8 cellular contexts compared by ENCODE assay signal in genomic region chr5:76402880-76403712, GRCh38. TPM values are rescaled to one million over a fixed set of nuclear protein-coding genes. Genes with fewer than 3 reads are reported as not detected.
DNase-seq lines count a peak whose midpoint lies in the region; ATAC-seq and TF ChIP-seq lines count a peak whose summit lies in the region.

IQGAP2 (plus strand) TSS chr5:76403285; CDS start chr5:76403546, 261 bp downstream.

- peak within 1 kb of the TSS; percentile 94 for H3K27ac Mint-ChIP-seq in activated T-helper 2 cell treated with anti-CD3 and anti-CD28 coated beads, Interferon-gamma antibody, Interleukin-2, Interleukin-4, amounts not matched to agents 10 μg/mL and 5 μg/mL and 100 μg/mL, durations not matched to agents 14 hours and 24 hours and 36 hours

- peaks cover 10% of the 10 kb centered on the region for H3K36me3 Mint-ChIP-seq in activated T-helper 2 cell treated with anti-CD3 and anti-CD28 coated beads, Interferon-gamma antibody, Interleukin-2, Interleukin-4, amounts not matched to agents 10 μg/mL and 5 μg/mL and 100 μg/mL, durations not matched to agents 14 hours and 24 hours and 36 hours (ENCODE audit: low read depth)

- ATAC-seq in HG03354 (IDR thresholded peaks at IDR 0.05; ENCODE audit: poor library complexity, severe bottlenecking, unreplicated experiment): peak; percentile 60
- ATAC-seq in gastroesophageal sphincter: peak; percentile 70
- ATAC-seq in thoracic aorta (ENCODE audit: insufficient number of reproducible peaks, low FRiP score, low read depth): peak; percentile 54

- POLR2A ChIA-PET in RWPE1 (lab: Yijun Ruan, JAX; ENCODE audit: low non-redundant PET): no interaction called here

- H2AFZ ChIP-seq in osteoblast (ENCODE audit: low read length): peak within 1 kb of the TSS; percentile 76

- TF ChIP-seq POLR2A in GM19193 (IDR thresholded peaks at IDR 0.05; ENCODE audit: extremely low read depth, insufficient read depth, insufficient read length) (peak; percentile 71), gastroesophageal sphincter (IDR thresholded peaks at IDR 0.05) (peak in 1 of 2 donors; percentile 23)

- peak within 1 kb of the TSS; percentile 95 for H3K4me3 Mint-ChIP-seq in activated T-helper 2 cell treated with anti-CD3 and anti-CD28 coated beads, Interferon-gamma antibody, Interleukin-2, Interleukin-4, amounts not matched to agents 10 μg/mL and 5 μg/mL and 100 μg/mL, durations not matched to agents 14 hours and 24 hours and 36 hours (ENCODE audit: low read depth)

- peak within 1 kb of the TSS; percentile 93 to 100 (median 99) for H3K27ac ChIP-seq in BLaER1 treated with 17β-estradiol and CSF1 and Interleukin-3, amounts not matched to agents 10 nM and 100 nM
- H3K27ac ChIP-seq in RWPE1 (no peak within 1 kb of the TSS), gastroesophageal sphincter (peak within 1 kb of the TSS in 3 of 4 donors; percentile 58 to 86 (median 77)), osteoblast (ENCODE audit: low read depth, low read length) (no peak within 1 kb of the TSS), thoracic aorta (peak within 1 kb of the TSS in 1 of 2 donors; percentile 27)

- H3K9ac ChIP-seq in BLaER1 treated with 17β-estradiol and CSF1 and Interleukin-3, amounts not matched to agents 10 nM and 100 nM: peak within 1 kb of the TSS; percentile 97 to 100 (median 99)

- H3K27me3 Mint-ChIP-seq in activated T-helper 2 cell treated with anti-CD3 and anti-CD28 coated beads, Interferon-gamma antibody, Interleukin-2, Interleukin-4, amounts not matched to agents 10 μg/mL and 5 μg/mL and 100 μg/mL, durations not matched to agents 14 hours and 24 hours and 36 hours (ENCODE audit: low read depth): peaks cover 14% of the 10 kb centered on the region

- intact Hi-C loops in activated T-helper 2 cell treated with anti-CD3 and anti-CD28 coated beads, Interferon-gamma antibody, Interleukin-2, Interleukin-4, amounts not matched to agents 10 μg/mL and 5 μg/mL and 100 μg/mL, durations not matched to agents 14 hours and 24 hours and 36 hours (cut with micrococcal nuclease): loop anchor here (1.0 to 10.0 kb wide), 13 partner anchors 35 to 1066 kb away; partner anchors contain the start of genes AGGF1 and HMGCR

- peak; percentile 96 for TF ChIP-seq CTCF in RWPE1 (conservative IDR thresholded peaks at IDR 0.05; ENCODE audit: low read depth)
- peak in 3 of 4 experiments; percentile 25 to 75 (median 46) for TF ChIP-seq CTCF in gastroesophageal sphincter (IDR thresholded peaks at IDR 0.05)
- TF ChIP-seq CTCF in osteoblast (IDR thresholded peaks at IDR 0.05; ENCODE audit: extremely low read depth, low read depth, low read length): peak; percentile 18
- TF ChIP-seq CTCF in thoracic aorta (IDR thresholded peaks at IDR 0.05): peak; percentile 22

- H3K9me3 Mint-ChIP-seq in activated T-helper 2 cell treated with anti-CD3 and anti-CD28 coated beads, Interferon-gamma antibody, Interleukin-2, Interleukin-4, amounts not matched to agents 10 μg/mL and 5 μg/mL and 100 μg/mL, durations not matched to agents 14 hours and 24 hours and 36 hours: no peaks in the 10 kb centered on the region

- H3K9me3 ChIP-seq in BLaER1 treated with 17β-estradiol and CSF1 and Interleukin-3, amounts not matched to agents 10 nM and 100 nM (replicated peaks in 1 of 11): peaks cover 0 to 5% (median 0%) of the 10 kb centered on the region in 11 experiments; a peak in 2 of 22 replicates
- no peaks in the 10 kb centered on the region for H3K9me3 ChIP-seq in gastroesophageal sphincter
- H3K9me3 ChIP-seq in osteoblast (ENCODE audit: low read depth, low read length): no peaks in the 10 kb centered on the region
- H3K9me3 ChIP-seq in thoracic aorta: no peaks in the 10 kb centered on the region

- H3K79me2 ChIP-seq in osteoblast (ENCODE audit: insufficient read depth, low read length): no peaks in the 10 kb centered on the region

- CTCF ChIA-PET in RWPE1 (lab: Yijun Ruan, JAX): interaction anchor here (0.6 to 1.3 kb wide), 16 partner anchors 9 to 598 kb away, joined by 3 to 5 read pairs (median 4); no protein-coding TSS in a partner anchor

- H4K20me1 ChIP-seq in BLaER1 treated with 17β-estradiol and CSF1 and Interleukin-3, amounts not matched to agents 10 nM and 100 nM: peaks cover 13 to 38% (median 30%) of the 10 kb centered on the region in 11 experiments; a peak in 19 of 22 replicates
- H4K20me1 ChIP-seq in osteoblast (ENCODE audit: insufficient read depth, low read length): no peaks in the 10 kb centered on the region

- DNase-seq in RWPE1 (ENCODE audit: low spot score) (peak; percentile 77), osteoblast (ENCODE audit: insufficient read length, low spot score, missing footprints) (peak; percentile 88), thoracic aorta (ENCODE audit: low spot score) (no peak)
- peak; percentile 80 for DNase-seq in activated T-helper 2 cell treated with anti-CD3 and anti-CD28 coated beads, Interferon-gamma antibody, Interleukin-2, Interleukin-4, amounts not matched to agents 10 μg/mL and 5 μg/mL and 100 μg/mL, durations not matched to agents 14 hours and 24 hours and 36 hours (ENCODE audit: low spot score)

- peaks cover 43% of the 10 kb centered on the region for H3K4me1 Mint-ChIP-seq in activated T-helper 2 cell treated with anti-CD3 and anti-CD28 coated beads, Interferon-gamma antibody, Interleukin-2, Interleukin-4, amounts not matched to agents 10 μg/mL and 5 μg/mL and 100 μg/mL, durations not matched to agents 14 hours and 24 hours and 36 hours (ENCODE audit: low read depth)

- WGBS in gastroesophageal sphincter (ENCODE audit: low coverage in 1 of 2), 2 donors: 0% methylated on average over 9 to 12 of the region's 89 CpGs

- H3K4me1 ChIP-seq in BLaER1 treated with 17β-estradiol and CSF1 and Interleukin-3, amounts not matched to agents 10 nM and 100 nM: peaks cover 51 to 74% (median 61%) of the 10 kb centered on the region in 10 experiments
- H3K4me1 ChIP-seq in gastroesophageal sphincter (peaks cover 0 to 30% (median 4%) of the 10 kb centered on the region in 3 donors), osteoblast (ENCODE audit: insufficient read depth, low read length) (no peaks in the 10 kb centered on the region), thoracic aorta (ENCODE audit: control insufficient read depth in 1 of 2, low read depth in 2 of 2) (peaks cover 0 to 16% of the 10 kb centered on the region in 2 donors)

- no peak for TF ChIP-seq EP300 in gastroesophageal sphincter (IDR thresholded peaks at IDR 0.05)

- H3K4me3 ChIP-seq in BLaER1 treated with 17β-estradiol and CSF1 and Interleukin-3, amounts not matched to agents 10 nM and 100 nM: peak within 1 kb of the TSS; percentile 91 to 97 (median 96)
- peak within 1 kb of the TSS; percentile 40 to 65 for H3K4me3 ChIP-seq in gastroesophageal sphincter
- H3K4me3 ChIP-seq in osteoblast (ENCODE audit: insufficient read depth, low read length): peak within 1 kb of the TSS; percentile 67
- H3K4me3 ChIP-seq in thoracic aorta: peak within 1 kb of the TSS; percentile 79

- H3K4me2 ChIP-seq in BLaER1 treated with 17β-estradiol and CSF1 and Interleukin-3, amounts not matched to agents 10 nM and 100 nM: peak within 1 kb of the TSS; percentile 83 to 98 (median 95)
- peak within 1 kb of the TSS; percentile 82 for H3K4me2 ChIP-seq in osteoblast (ENCODE audit: insufficient read depth, low read length)

- H3K36me3 ChIP-seq in BLaER1 treated with 17β-estradiol and CSF1 and Interleukin-3, amounts not matched to agents 10 nM and 100 nM: peaks cover 0 to 12% (median 5%) of the 10 kb centered on the region in 11 experiments; a peak in 10 of 22 replicates
- H3K36me3 ChIP-seq in gastroesophageal sphincter (no peaks in the 10 kb centered on the region), osteoblast (ENCODE audit: insufficient read depth, low read length) (no peaks in the 10 kb centered on the region), thoracic aorta (no peaks in the 10 kb centered on the region)

- no peaks in the 10 kb centered on the region for H3K27me3 ChIP-seq in BLaER1 treated with 17β-estradiol and CSF1 and Interleukin-3, amounts not matched to agents 10 nM and 100 nM
- H3K27me3 ChIP-seq in gastroesophageal sphincter (peaks cover 46% of the 10 kb centered on the region), osteoblast (ENCODE audit: insufficient read depth, low read length) (peaks cover 28% of the 10 kb centered on the region), thoracic aorta (replicated peaks; ENCODE audit: insufficient read depth) (no peaks in the 10 kb centered on the region)

RNA-seq across cellular contexts. Expression of gene IQGAP2, which starts in this region (rescaled TPM):
- 28.3 and 29.5 TPM in 2 replicates for total RNA-seq in activated T-helper 2 cell treated with anti-CD3 and anti-CD28 coated beads, Interferon-gamma antibody, Interleukin-2, Interleukin-4, amounts not matched to agents 10 μg/mL and 5 μg/mL and 100 μg/mL, durations not matched to agents 14 hours and 24 hours and 36 hours
- total RNA-seq in gastroesophageal sphincter: 10 to 100 TPM; 15.7 to 34.4 (median 25.8) TPM
- 0.29 and 0.36 TPM in 2 replicates for total RNA-seq in osteoblast
- 10 to 100 TPM; 15.3 to 17.6 TPM for total RNA-seq in thoracic aorta

Comparison
In these comparisons a context has a peak if more than half of its experiments do, and no peak if none do; other contexts are left out.
1. RNA of gene IQGAP2 (total RNA-seq): 15.7 to 34.4 TPM in gastroesophageal sphincter, 28.3 to 29.5 TPM in activated T-helper 2 cell treated with anti-CD3 and anti-CD28 coated beads, Interferon-gamma antibody, Interleukin-2, Interleukin-4, amounts not matched to agents 10 μg/mL and 5 μg/mL and 100 μg/mL, durations not matched to agents 14 hours and 24 hours and 36 hours and 15.3 to 17.6 TPM in thoracic aorta; 0.29 to 0.36 TPM in osteoblast; every median in the first group is over 10 times any median in the second.
2. Peak in DNase-seq, H3K4me3 ChIP-seq and H3K4me2 ChIP-seq in osteoblast; RNA of the gene not detected or under 1 TPM.
3. H3K27ac ChIP-seq: peak in BLaER1 treated with 17β-estradiol and CSF1 and Interleukin-3, amounts not matched to agents 10 nM and 100 nM (11 of 11) and gastroesophageal sphincter (3 of 4); none in RWPE1 (single experiment) and osteoblast (single experiment).
4. CTCF ChIP-seq: peak in every context shown above with its lines; median percentile 96 in RWPE1; 46 in gastroesophageal sphincter; 22 in thoracic aorta; 18 in osteoblast.
5. Peak in every context shown above with its lines, with median percentiles within 50 percentile points of each other: H3K4me3 ChIP-seq and ATAC-seq.